13 cellular contexts compared by ENCODE assay signal in the genomic region with DNA sequence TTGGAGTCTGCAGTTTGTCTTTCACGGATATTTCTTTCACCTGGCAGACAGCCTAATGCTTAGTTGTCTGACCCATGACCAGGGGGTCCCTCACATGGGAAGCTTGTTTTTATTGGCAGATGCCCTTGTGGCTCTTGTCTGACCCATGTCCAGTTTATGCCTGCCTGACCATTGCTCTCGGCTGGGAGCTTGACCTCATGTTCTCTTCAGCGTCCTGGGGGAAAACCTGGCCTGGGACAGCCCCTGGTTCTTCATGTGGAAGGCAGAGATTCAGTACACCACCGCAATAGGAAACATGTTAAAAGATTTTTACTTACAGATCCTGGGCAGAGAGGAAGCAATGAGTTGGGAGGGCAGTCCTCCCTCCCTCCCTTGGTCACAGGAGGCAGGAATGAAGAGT.
"Had no signal": no experiment of that assay in that cellular context is flagged by ENCODE, and none has a peak within 500 bp of the region (broad histone marks: within the 10 kb centered on the region; RNA-seq: fewer than 3 reads in every experiment).

No MANE protein-coding gene starts in this region.

- H3K27ac Mint-ChIP-seq: T-helper 2 cell treated with Interferon-gamma antibody and Interleukin-4, amounts not matched to agents 5 μg/mL and 100 μg/mL, for 36 hours had no signal

- ATAC-seq: activated CD4-positive, CD25-positive, alpha-beta regulatory T cell treated with anti-CD3 and anti-CD28 coated beads, Interleukin-2, amount 50 U/mL, for 24 hours; esophagus mucosa; left lung; stimulated activated naive CD8-positive, alpha-beta T cell treated with anti-CD3 and anti-CD28 coated beads, Interleukin-15, Interleukin-2, amounts not matched to agents 100 U/mL and 50 U/mL, for 24 hours had no signal

- DNase-seq: activated CD4-positive, alpha-beta T cell treated with anti-CD3 and anti-CD28 coated beads, Interleukin-2, amount 50 U/mL, for 4 hours; activated naive CD4-positive, alpha-beta T cell treated with Interleukin-2 at 50 U/mL for 16 hours; activated T-cell treated with anti-CD3 and anti-CD28 coated beads for 4 hours; aorta; left lung; mesendoderm; ovary; stimulated activated CD4-positive, alpha-beta T cell treated with anti-CD3 and anti-CD28 coated beads, Interleukin-4, amount 100 ng/mL, for 4 hours; stimulated activated CD8-positive, alpha-beta memory T cell treated with anti-CD3 and anti-CD28 coated beads, Interleukin-4, amount 100 ng/mL, for 48 hours; stimulated activated naive CD8-positive, alpha-beta T cell treated with anti-CD3 and anti-CD28 coated beads, Interleukin-15, Interleukin-2, amounts not matched to agents 100 U/mL and 50 U/mL, for 24 hours had no signal

- H3K4me3 Mint-ChIP-seq: T-helper 2 cell treated with Interferon-gamma antibody and Interleukin-4, amounts not matched to agents 5 μg/mL and 100 μg/mL, for 36 hours had no signal
